Comparison of ENCODE assay signal across 12 cellular contexts in the genomic region with DNA sequence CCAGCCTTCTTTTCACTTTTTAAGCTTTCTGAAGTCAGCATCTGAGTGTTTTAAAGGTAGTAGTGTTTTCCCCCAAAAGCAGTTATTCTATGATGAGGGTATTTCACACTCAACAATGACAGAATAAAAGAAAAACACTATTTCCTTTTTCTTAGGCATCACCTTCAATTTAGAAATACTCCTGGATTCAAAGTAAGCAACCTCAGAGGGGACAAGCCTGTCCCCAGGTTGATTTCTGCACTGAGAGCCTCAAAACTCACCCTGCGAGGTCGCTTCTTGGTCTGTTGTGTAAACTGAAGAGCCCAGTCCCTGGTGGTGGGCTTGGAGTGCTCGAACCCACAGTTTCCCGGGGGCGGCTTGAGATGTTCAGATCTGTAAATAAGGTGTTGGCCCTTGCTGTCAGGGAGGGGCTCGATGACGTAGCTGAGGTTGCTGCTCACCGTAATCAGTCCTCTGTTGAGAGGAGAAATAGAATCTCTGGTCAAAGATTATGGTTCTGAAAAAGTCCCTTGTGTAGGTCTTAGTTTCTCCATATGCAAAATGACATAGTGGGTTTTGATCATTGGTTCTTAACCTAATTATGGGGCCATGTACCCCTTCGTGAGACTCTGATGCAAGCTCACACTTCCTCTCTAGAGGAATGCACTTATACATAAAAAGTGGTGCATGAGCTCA. TPM values are rescaled to one million over a fixed set of nuclear protein-coding genes. Genes with fewer than 3 reads are reported as not detected.
DNase-seq lines count a peak whose midpoint lies in the region; ATAC-seq and TF ChIP-seq lines count a peak whose summit lies in the region.
"Had no signal": no experiment of that assay in that cellular context is flagged by ENCODE, and none has a peak within 500 bp of the region (broad histone marks: within the 10 kb centered on the region; RNA-seq: fewer than 3 reads in every experiment).

No MANE protein-coding gene starts in this region.

- peaks cover 51 to 84% (median 59%) of the 10 kb centered on the region in 3 donors for H3K4me1 Mint-ChIP-seq in naive B cell

- H3K4me3 ChIP-seq in psoas muscle, result no peak overlapping the region
- H3K4me3 ChIP-seq: SK-N-MC, thoracic aorta had no signal

- H3K27ac ChIP-seq in psoas muscle, result no peak overlapping the region
- H3K27ac ChIP-seq: SK-N-MC had no signal

- peaks cover 0 to 9% of the 10 kb centered on the region in 2 donors for H3K36me3 ChIP-seq in psoas muscle (ENCODE audit: insufficient read depth in 1 of 2, low read depth in 1 of 2)

- no peaks in the 10 kb centered on the region for H3K27me3 ChIP-seq in psoas muscle (ENCODE audit: insufficient read depth in 3 of 3, low read length in 2 of 3)

- H3K27ac Mint-ChIP-seq in naive B cell, result peak overlapping the region; percentile 74 to 91 (median 80)

- no peaks in the 10 kb centered on the region for H3K9me3 ChIP-seq in psoas muscle
- H3K9me3 ChIP-seq: thoracic aorta had no signal

- peaks cover 16% of the 10 kb centered on the region for H3K4me1 ChIP-seq in psoas muscle

- H3K4me3 Mint-ChIP-seq in naive B cell, result peak overlapping the region in 1 of 8 donors; percentile 25

- H3K27me3 Mint-ChIP-seq in naive B cell, result no peaks in the 10 kb centered on the region

- peaks cover 15 to 27% of the 10 kb centered on the region in 2 donors for H3K36me3 Mint-ChIP-seq in naive B cell

- DNase-seq in naive B cell, result no peak
- DNase-seq in Right ventricle myocardium superior, result no peak
- DNase-seq in NCI-H1092 (lab: John Stamatoyannopoulos, UW), result no peak
- DNase-seq in psoas muscle, result no peak
- DNase-seq: cortex of kidney; stimulated activated CD4-positive, alpha-beta T cell treated with anti-CD3 and anti-CD28 coated beads, Interleukin-4, amount 100 ng/mL, for 24 hours had no signal

- ATAC-seq in GM18858 (IDR thresholded peaks at IDR 0.05; ENCODE audit: unreplicated experiment) (peak; percentile 51), GM21390 (IDR thresholded peaks at IDR 0.05; ENCODE audit: unreplicated experiment) (peak; percentile 61), HG03159 (IDR thresholded peaks at IDR 0.05; ENCODE audit: unreplicated experiment) (peak; percentile 76), naive B cell (ENCODE audit: low read depth in 2 of 2) (peak; percentile 57 to 63), Right ventricle myocardium superior (ENCODE audit: poor library complexity) (no peak), psoas muscle (no peak)
- ATAC-seq: left lobe of liver had no signal

- intact Hi-C loops in Right ventricle myocardium superior (cut with DNase I) (no loop called here), psoas muscle (cut with DNase I) (loop anchor here in 1 of 2 donors (5.0 kb wide), 1 partner anchor 43 kb away; no protein-coding TSS in a partner anchor)

- H3K9me3 Mint-ChIP-seq in naive B cell, result no peaks in the 10 kb centered on the region

- WGBS in psoas muscle, 3 donors, result 94 to 96% (median 95%) methylated on average over 9 of the region's 9 CpGs

- no peak for TF ChIP-seq CTCF in psoas muscle (IDR thresholded peaks at IDR 0.05)

RNA-seq across cellular contexts. Expression of a gene that starts 55.9 kb away (rescaled TPM):
- 10 to 100 TPM in 5 of 6 donors, 1 to 10 TPM in 1; 6.3 to 75.5 (median 43.4) TPM for polyA plus RNA-seq in naive B cell (ENCODE audit: low read depth in 6 of 6)
- total RNA-seq in Right ventricle myocardium superior, result 8.4 TPM
- total RNA-seq in psoas muscle, result 1 to 10 TPM; 1.4 to 4.5 (median 3.1) TPM
- polyA plus RNA-seq in psoas muscle, result under 1 TPM; 0.27 to 0.58 (median 0.39) TPM

RNA-seq across cellular contexts. Expression of a gene that starts 59.7 kb away (rescaled TPM):
- polyA plus RNA-seq in naive B cell (ENCODE audit: low read depth in 6 of 6) (10 to 100 TPM in 3 of 6 donors, 1 to 10 TPM in 3; 3.5 to 15.7 (median 10.3) TPM), psoas muscle (under 1 TPM; 0.03 to 0.18 (median 0.13) TPM)
- total RNA-seq in Right ventricle myocardium superior (not detected), psoas muscle (under 1 TPM; 0.34 to 0.50 (median 0.38) TPM)
- total RNA-seq: left lobe of liver had no signal

Comparison
In these comparisons a context has a peak if more than half of its experiments do, and no peak if none do; other contexts are left out.
1. ATAC-seq: peak in GM18858 (single experiment), GM21390 (single experiment), HG03159 (single experiment) and naive B cell (2 of 2); none in Right ventricle myocardium superior (single experiment) and psoas muscle (0 of 4).